Comparison of ENCODE assay signal across 17 cellular contexts in genomic region chr4:140875751-140876389, GRCh38.
DNase-seq lines count a peak whose midpoint lies in the region; TF ChIP-seq lines count a peak whose summit lies in the region.
"Had no signal": no experiment of that assay in that cellular context is flagged by ENCODE, and none has a peak within 500 bp of the region (broad histone marks: within the 10 kb centered on the region; RNA-seq: fewer than 3 reads in every experiment).

No MANE protein-coding gene starts in this region.

- peaks cover 37% of the 10 kb centered on the region for H3K36me3 Mint-ChIP-seq in brain
- H3K36me3 Mint-ChIP-seq: activated naive CD8-positive, alpha-beta T cell had no signal

- no peaks in the 10 kb centered on the region for H3K27me3 ChIP-seq in subcutaneous abdominal adipose tissue (ENCODE audit: control insufficient read depth in 5 of 5, insufficient read depth in 4 of 5, low read length in 5 of 5)
- H3K27me3 ChIP-seq: breast epithelium, hepatocyte, tibial nerve had no signal

- H3K4me3 Mint-ChIP-seq in brain: no peak overlapping the region
- H3K4me3 Mint-ChIP-seq: activated naive CD8-positive, alpha-beta T cell had no signal

- POLR2A ChIA-PET in HEK293 (lab: Yijun Ruan, JAX): no interaction called here

- H3K27ac Mint-ChIP-seq in brain: peak overlapping the region in 4 of 5 experiments; percentile 46 to 73 (median 66)
- H3K27ac Mint-ChIP-seq: activated naive CD8-positive, alpha-beta T cell had no signal

- H3K4me3 ChIP-seq in HEK293 (ENCODE audit: low read depth, low read length) (no peak overlapping the region), subcutaneous abdominal adipose tissue (ENCODE audit: low read depth in 1 of 5, low read length in 5 of 5) (no peak overlapping the region)
- H3K4me3 ChIP-seq: breast epithelium, hepatocyte, SK-N-MC, tibial nerve had no signal

- DNase-seq in NCI-H2227 treated with DMSO at 0.1 percent for 48 hours (lab: John Stamatoyannopoulos, UW): peak; percentile 67
- no peak for DNase-seq in activated effector memory CD4-positive, alpha-beta T cell treated with Interleukin-2 at 50 U/mL for 16 hours
- DNase-seq in activated CD4-positive, alpha-beta T cell treated with anti-CD3 and anti-CD28 coated beads, Interleukin-2, amount 50 U/mL, for 4 hours: no peak
- DNase-seq in NCI-H2196 treated with DMSO at 0.1 percent for 48 hours (lab: John Stamatoyannopoulos, UW; ENCODE audit: unreplicated experiment): no peak
- DNase-seq: activated T-cell treated with anti-CD3 and anti-CD28 coated beads, Interleukin-2, amount 50 U/mL, for 48 hours; AML-193; NCI-H2029; stimulated activated naive CD4-positive, alpha-beta T cell treated with Interleukin-2 at 50 U/mL for 16 hours; T1000 had no signal

- H3K9me3 ChIP-seq in HEK293 (ENCODE audit: control insufficient read depth, insufficient read depth, low read depth, low read length): no peaks in the 10 kb centered on the region
- H3K9me3 ChIP-seq in subcutaneous abdominal adipose tissue (ENCODE audit: control insufficient read depth in 5 of 5, low read length in 5 of 5): no peaks in the 10 kb centered on the region

- CTCF ChIA-PET in HEK293 (lab: Yijun Ruan, JAX): interaction anchor here (0.6 to 1.9 kb wide), 4 partner anchors 8 to 516 kb away, joined by 3 to 4 read pairs (median 3); no protein-coding TSS in a partner anchor

- peaks cover 35% of the 10 kb centered on the region for H3K4me1 Mint-ChIP-seq in brain

- H3K36me3 ChIP-seq in HEK293 (ENCODE audit: control insufficient read depth in 2 of 2, insufficient read depth in 1 of 2, low read length in 2 of 2) (no peaks in the 10 kb centered on the region), subcutaneous abdominal adipose tissue (ENCODE audit: control insufficient read depth in 5 of 5, insufficient read depth in 5 of 5, low read length in 5 of 5) (no peaks in the 10 kb centered on the region)
- H3K36me3 ChIP-seq: breast epithelium, tibial nerve had no signal

- no peak overlapping the region for H3K9ac ChIP-seq in subcutaneous abdominal adipose tissue (ENCODE audit: low read length in 5 of 5)

- H3K27ac ChIP-seq in HEK293 (ENCODE audit: extremely low read depth, low read depth, low read length): no peak overlapping the region
- peak overlapping the region; percentile 4 for H3K27ac ChIP-seq in subcutaneous abdominal adipose tissue (ENCODE audit: low read depth, low read length)
- H3K27ac ChIP-seq: breast epithelium, hepatocyte, SK-N-MC, tibial nerve had no signal

- TF ChIP-seq CTCF in HEK293 (tag by site-specific recombination; IDR thresholded peaks at IDR 0.05) (no peak), brain (conservative IDR thresholded peaks at IDR 0.05) (no peak)

- no peaks in the 10 kb centered on the region for H3K27me3 Mint-ChIP-seq in brain
- H3K27me3 Mint-ChIP-seq: activated naive CD8-positive, alpha-beta T cell had no signal

- peaks cover 2 to 29% (median 24%) of the 10 kb centered on the region in 5 experiments for H3K9me3 Mint-ChIP-seq in brain

- peaks cover 5% of the 10 kb centered on the region; the same call in 1 of the 2 replicates for H3K4me1 ChIP-seq in HEK293 (ENCODE audit: control insufficient read depth, insufficient read depth, low read length)
- peaks cover 0 to 24% (median 5%) of the 10 kb centered on the region in 5 donors for H3K4me1 ChIP-seq in subcutaneous abdominal adipose tissue (ENCODE audit: control insufficient read depth in 5 of 5, insufficient read depth in 5 of 5, low read length in 5 of 5)
- H3K4me1 ChIP-seq: breast epithelium had no signal

TF ChIP-seq in HEK293, 187 proteins besides CTCF, POLR2A, EP300 and RAD21 (continues in another document):
- TF ChIP-seq MZF1 (tag by site-specific recombination; IDR thresholded peaks at IDR 0.05; ENCODE audit: borderline replicate concordance) (peak; percentile 22; the same call in 1 of the 2 replicates), PRDM10 (tag by site-specific recombination; IDR thresholded peaks at IDR 0.05) (no peak), ZBTB48 (tag by site-specific recombination; IDR thresholded peaks at IDR 0.05) (no peak), GFI1B (tag by site-specific recombination; IDR thresholded peaks at IDR 0.05) (no peak), KLF8 (tag by site-specific recombination; IDR thresholded peaks at IDR 0.05) (no peak), FEZF1 (tag by site-specific recombination; IDR thresholded peaks at IDR 0.05) (peak; percentile 38; the same call in 1 of the 2 replicates), GLI4 (tag by site-specific recombination; IDR thresholded peaks at IDR 0.05) (no peak), ZNF571 (tag by site-specific recombination; IDR thresholded peaks at IDR 0.05) (no peak), ZNF366 (tag by site-specific recombination; conservative IDR thresholded peaks at IDR 0.05) (no peak), ZNF148 (tag by site-specific recombination; IDR thresholded peaks at IDR 0.05; ENCODE audit: borderline replicate concordance) (no peak), TRIM28 (IDR thresholded peaks at IDR 0.05; ENCODE audit: borderline replicate concordance, low read length) (no peak), ZNF24 (tag by site-specific recombination; IDR thresholded peaks at IDR 0.05) (no peak), WT1 (tag by site-specific recombination; IDR thresholded peaks at IDR 0.05) (peak; percentile 71), ZNF561 (tag by site-specific recombination; IDR thresholded peaks at IDR 0.05; ENCODE audit: borderline replicate concordance) (no peak), HOXA7 (CRISPR knock-in tag; IDR thresholded peaks at IDR 0.05; ENCODE audit: borderline replicate concordance) (no peak), SP7 (tag by site-specific recombination; IDR thresholded peaks at IDR 0.05) (peak; percentile 83), GLI2 (tag by site-specific recombination; IDR thresholded peaks at IDR 0.05; ENCODE audit: borderline replicate concordance, low read depth) (0 out of 2 replicates have a peak, but pooled peaks have one; percentile 26), ZFP41 (tag by site-specific recombination; IDR thresholded peaks at IDR 0.05; ENCODE audit: borderline replicate concordance) (no peak), REPIN1 (tag by site-specific recombination; IDR thresholded peaks at IDR 0.05; ENCODE audit: low read depth) (no peak), ZNF114 (tag by site-specific recombination; IDR thresholded peaks at IDR 0.05) (no peak), BCL6B (tag by site-specific recombination; IDR thresholded peaks at IDR 0.05) (no peak)
